In genomic region chr2:237701033-237701858, GRCh38 we compare ENCODE assay signal across 1 cellular context.
TF ChIP-seq lines count a peak whose summit lies in the region.

No MANE protein-coding gene starts in this region.

TF ChIP-seq in H1, 55 proteins besides CTCF, POLR2A, EP300 and RAD21 (continued from another document):
- no peak for TF ChIP-seq JUN (IDR thresholded peaks at IDR 0.05; ENCODE audit: low read depth, low read length)
- TF ChIP-seq USF2 (IDR thresholded peaks at IDR 0.05; ENCODE audit: low read length), result no peak
- no peak for TF ChIP-seq CHD1 (IDR thresholded peaks at IDR 0.05; ENCODE audit: low read depth, low read length)
